ENCODE assay signal across 11 cellular contexts in genomic region chr4:181536753-181537434, GRCh38.
"Had no signal": no experiment of that assay in that cellular context is flagged by ENCODE, and none has a peak within 500 bp of the region (broad histone marks: within the 10 kb centered on the region; RNA-seq: fewer than 3 reads in every experiment).

No MANE protein-coding gene starts in this region.

- DNase-seq: activated B cell treated with CpG ODN at 0.5 μM for 24 hours; activated CD4-positive, alpha-beta T cell treated with anti-CD3 and anti-CD28 coated beads, Interleukin-2, amount 10 ng/mL, durations not matched to agents 7 days and 5 days; activated CD8-positive, alpha-beta memory T cell treated with anti-CD3 and anti-CD28 coated beads for 24 hours; activated naive CD4-positive, alpha-beta T cell treated with anti-CD3 and anti-CD28 coated beads, Interleukin-2, amount 10 ng/mL, durations not matched to agents 7 days and 5 days; activated T-cell treated with anti-CD3 and anti-CD28 coated beads for 4 hours; caudate nucleus; effector memory CD8-positive, alpha-beta T cell; hippocampal formation; mesendoderm; stimulated activated CD4-positive, alpha-beta T cell treated with anti-CD3 and anti-CD28 coated beads, Interleukin-15, amount 100 ng/mL, for 24 hours; stimulated activated CD4-positive, alpha-beta T cell treated with anti-CD3 and anti-CD28 coated beads, Interleukin-4, amount 100 ng/mL, for 4 hours had no signal

- ATAC-seq: effector memory CD8-positive, alpha-beta T cell had no signal
